ENCODE assay signal across 1 cellular context in the genomic region with DNA sequence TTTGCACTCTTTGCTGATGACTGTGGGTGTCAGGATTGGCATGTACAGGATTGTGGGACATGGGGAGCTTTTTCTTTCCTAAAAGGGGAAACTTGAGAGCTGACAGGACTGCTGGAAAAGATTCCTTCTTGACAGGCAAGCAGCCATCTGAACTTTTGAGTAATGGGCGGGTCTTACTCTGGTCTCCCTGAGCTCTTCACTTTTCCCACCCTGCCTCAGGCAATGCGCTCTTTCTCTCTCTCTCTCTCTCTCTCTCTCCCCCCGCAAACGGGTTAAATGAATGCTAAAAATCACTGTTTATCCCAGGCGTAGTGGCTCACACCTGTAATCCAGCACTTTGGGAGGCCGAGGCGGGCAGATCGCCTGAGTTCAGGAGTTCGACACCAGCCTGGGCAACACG.
TF ChIP-seq lines count a peak whose summit lies in the region.

No MANE protein-coding gene starts in this region.

TF ChIP-seq in GM23338, 12 proteins besides CTCF, POLR2A, EP300 and RAD21 (continued from another document):
- TF ChIP-seq, protein P1, sequence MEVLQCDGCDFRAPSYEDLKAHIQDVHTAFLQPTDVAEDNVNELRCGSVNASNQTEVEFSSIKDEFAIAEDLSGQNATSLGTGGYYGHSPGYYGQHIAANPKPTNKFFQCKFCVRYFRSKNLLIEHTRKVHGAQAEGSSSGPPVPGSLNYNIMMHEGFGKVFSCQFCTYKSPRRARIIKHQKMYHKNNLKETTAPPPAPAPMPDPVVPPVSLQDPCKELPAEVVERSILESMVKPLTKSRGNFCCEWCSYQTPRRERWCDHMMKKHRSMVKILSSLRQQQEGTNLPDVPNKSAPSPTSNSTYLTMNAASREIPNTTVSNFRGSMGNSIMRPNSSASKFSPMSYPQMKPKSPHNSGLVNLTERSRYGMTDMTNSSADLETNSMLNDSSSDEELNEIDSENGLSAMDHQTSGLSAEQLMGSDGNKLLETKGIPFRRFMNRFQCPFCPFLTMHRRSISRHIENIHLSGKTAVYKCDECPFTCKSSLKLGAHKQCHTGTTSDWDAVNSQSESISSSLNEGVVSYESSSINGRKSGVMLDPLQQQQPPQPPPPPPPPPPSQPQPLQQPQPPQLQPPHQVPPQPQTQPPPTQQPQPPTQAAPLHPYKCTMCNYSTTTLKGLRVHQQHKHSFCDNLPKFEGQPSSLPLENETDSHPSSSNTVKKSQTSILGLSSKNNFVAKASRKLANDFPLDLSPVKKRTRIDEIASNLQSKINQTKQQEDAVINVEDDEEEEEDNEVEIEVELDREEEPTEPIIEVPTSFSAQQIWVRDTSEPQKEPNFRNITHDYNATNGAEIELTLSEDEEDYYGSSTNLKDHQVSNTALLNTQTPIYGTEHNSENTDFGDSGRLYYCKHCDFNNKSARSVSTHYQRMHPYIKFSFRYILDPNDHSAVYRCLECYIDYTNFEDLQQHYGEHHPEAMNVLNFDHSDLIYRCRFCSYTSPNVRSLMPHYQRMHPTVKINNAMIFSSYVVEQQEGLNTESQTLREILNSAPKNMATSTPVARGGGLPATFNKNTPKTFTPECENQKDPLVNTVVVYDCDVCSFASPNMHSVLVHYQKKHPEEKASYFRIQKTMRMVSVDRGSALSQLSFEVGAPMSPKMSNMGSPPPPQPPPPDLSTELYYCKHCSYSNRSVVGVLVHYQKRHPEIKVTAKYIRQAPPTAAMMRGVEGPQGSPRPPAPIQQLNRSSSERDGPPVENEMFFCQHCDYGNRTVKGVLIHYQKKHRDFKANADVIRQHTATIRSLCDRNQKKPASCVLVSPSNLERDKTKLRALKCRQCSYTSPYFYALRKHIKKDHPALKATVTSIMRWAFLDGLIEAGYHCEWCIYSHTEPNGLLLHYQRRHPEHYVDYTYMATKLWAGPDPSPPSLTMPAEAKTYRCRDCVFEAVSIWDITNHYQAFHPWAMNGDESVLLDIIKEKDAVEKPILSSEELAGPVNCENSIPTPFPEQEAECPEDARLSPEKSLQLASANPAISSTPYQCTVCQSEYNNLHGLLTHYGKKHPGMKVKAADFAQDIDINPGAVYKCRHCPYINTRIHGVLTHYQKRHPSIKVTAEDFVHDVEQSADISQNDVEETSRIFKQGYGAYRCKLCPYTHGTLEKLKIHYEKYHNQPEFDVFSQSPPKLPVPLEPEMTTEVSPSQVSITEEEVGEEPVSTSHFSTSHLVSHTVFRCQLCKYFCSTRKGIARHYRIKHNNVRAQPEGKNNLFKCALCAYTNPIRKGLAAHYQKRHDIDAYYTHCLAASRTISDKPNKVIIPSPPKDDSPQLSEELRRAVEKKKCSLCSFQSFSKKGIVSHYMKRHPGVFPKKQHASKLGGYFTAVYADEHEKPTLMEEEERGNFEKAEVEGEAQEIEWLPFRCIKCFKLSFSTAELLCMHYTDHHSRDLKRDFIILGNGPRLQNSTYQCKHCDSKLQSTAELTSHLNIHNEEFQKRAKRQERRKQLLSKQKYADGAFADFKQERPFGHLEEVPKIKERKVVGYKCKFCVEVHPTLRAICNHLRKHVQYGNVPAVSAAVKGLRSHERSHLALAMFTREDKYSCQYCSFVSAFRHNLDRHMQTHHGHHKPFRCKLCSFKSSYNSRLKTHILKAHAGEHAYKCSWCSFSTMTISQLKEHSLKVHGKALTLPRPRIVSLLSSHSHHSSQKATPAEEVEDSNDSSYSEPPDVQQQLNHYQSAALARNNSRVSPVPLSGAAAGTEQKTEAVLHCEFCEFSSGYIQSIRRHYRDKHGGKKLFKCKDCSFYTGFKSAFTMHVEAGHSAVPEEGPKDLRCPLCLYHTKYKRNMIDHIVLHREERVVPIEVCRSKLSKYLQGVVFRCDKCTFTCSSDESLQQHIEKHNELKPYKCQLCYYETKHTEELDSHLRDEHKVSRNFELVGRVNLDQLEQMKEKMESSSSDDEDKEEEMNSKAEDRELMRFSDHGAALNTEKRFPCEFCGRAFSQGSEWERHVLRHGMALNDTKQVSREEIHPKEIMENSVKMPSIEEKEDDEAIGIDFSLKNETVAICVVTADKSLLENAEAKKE (CRISPR knock-in tag; IDR thresholded peaks at IDR 0.05): no peak
- TF ChIP-seq ZNF114 (CRISPR knock-in tag; IDR thresholded peaks at IDR 0.05): no peak
